ENCODE assay signal across 1 cellular context in the genomic region with DNA sequence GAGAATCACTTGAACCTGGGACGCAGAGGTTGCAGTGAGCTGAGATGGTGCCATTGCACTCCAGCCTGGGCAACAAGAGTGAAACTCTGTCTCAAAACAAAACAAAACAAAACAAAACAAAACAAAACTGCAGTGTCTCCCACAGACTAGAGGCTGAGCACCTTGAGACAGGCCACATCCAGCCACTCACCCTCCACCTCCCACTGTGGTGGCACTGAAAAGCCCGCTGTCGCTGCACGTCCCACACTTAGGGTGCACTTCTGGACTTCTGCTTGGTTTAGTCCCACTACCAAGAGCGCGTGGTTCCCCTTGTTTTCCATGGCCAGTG.
A peak's percentile ranks its signal among the peaks of the same experiment; 100 is the strongest.
TF ChIP-seq lines count a peak whose summit lies in the region.

No MANE protein-coding gene starts in this region.

TF ChIP-seq in WTC11, 78 proteins besides CTCF, POLR2A, EP300 and RAD21:
- TF ChIP-seq, protein P1, sequence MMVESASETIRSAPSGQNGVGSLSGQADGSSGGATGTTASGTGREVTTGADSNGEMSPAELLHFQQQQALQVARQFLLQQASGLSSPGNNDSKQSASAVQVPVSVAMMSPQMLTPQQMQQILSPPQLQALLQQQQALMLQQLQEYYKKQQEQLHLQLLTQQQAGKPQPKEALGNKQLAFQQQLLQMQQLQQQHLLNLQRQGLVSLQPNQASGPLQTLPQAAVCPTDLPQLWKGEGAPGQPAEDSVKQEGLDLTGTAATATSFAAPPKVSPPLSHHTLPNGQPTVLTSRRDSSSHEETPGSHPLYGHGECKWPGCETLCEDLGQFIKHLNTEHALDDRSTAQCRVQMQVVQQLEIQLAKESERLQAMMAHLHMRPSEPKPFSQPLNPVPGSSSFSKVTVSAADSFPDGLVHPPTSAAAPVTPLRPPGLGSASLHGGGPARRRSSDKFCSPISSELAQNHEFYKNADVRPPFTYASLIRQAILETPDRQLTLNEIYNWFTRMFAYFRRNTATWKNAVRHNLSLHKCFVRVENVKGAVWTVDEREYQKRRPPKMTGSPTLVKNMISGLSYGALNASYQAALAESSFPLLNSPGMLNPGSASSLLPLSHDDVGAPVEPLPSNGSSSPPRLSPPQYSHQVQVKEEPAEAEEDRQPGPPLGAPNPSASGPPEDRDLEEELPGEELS (CRISPR knock-in tag; IDR thresholded peaks at IDR 0.05) = 0 out of 2 replicates have a peak, but pooled peaks have one; percentile 42
TF ChIP-seq in WTC11: peak in this region for 1; not testable (repeated sequence) for 77.
